35 cellular contexts compared by ENCODE assay signal in genomic region chr14:93701562-93701961, GRCh38.
"Had no signal": no experiment of that assay in that cellular context is flagged by ENCODE, and none has a peak within 500 bp of the region (broad histone marks: within the 10 kb centered on the region; RNA-seq: fewer than 3 reads in every experiment).

No MANE protein-coding gene starts in this region.

- ATAC-seq: activated CD8-positive, alpha-beta T cell treated with anti-CD3 and anti-CD28 coated beads for 36 hours; activated naive CD4-positive, alpha-beta T cell treated with anti-CD3 and anti-CD28 coated beads, Interleukin-2, amount 50 U/mL, for 72 hours; activated T-cell treated with anti-CD3 and anti-CD28 coated beads, Interleukin-2, amount 50 U/mL, for 4 hours; activated T-cell treated with anti-CD3 and anti-CD28 coated beads, Interleukin-2, amount 50 U/mL, for 72 hours; activated T-helper 17 cell treated with anti-CD3 and anti-CD28 coated beads, Interleukin-2, amount 50 U/mL, for 72 hours; body of pancreas had no signal

- H3K4me3 ChIP-seq: adrenal gland, body of pancreas, breast epithelium had no signal

- H3K27me3 ChIP-seq: adrenal gland, body of pancreas, brain microvascular endothelial cell, breast epithelium had no signal

- H3K36me3 ChIP-seq: adrenal gland, brain microvascular endothelial cell, breast epithelium had no signal

- H3K9me3 ChIP-seq: adrenal gland, body of pancreas had no signal

- FAIRE-seq: astrocyte, TTC549 had no signal

- H3K27ac ChIP-seq: adrenal gland, body of pancreas, brain microvascular endothelial cell, breast epithelium, VCaP had no signal

- DNase-seq: activated B cell treated with CpG ODN at 0.5 μM for 24 hours; activated CD4-positive, alpha-beta memory T cell treated with anti-CD3 and anti-CD28 coated beads for 36 hours; activated CD4-positive, alpha-beta T cell treated with anti-CD3 and anti-CD28 coated beads for 4 hours; activated CD4-positive, alpha-beta T cell treated with anti-CD3 and anti-CD28 coated beads, Interleukin-2, amount 10 ng/mL, durations not matched to agents 24 days and 14 days; activated CD4-positive, alpha-beta T cell treated with anti-CD3 and anti-CD28 coated beads, Interleukin-2, amount 50 U/mL, for 1 hour; activated CD4-positive, alpha-beta T cell treated with anti-CD3 and anti-CD28 coated beads, Interleukin-2, amount 50 U/mL, for 4 hours; activated CD4-positive, CD25-positive, alpha-beta regulatory T cell treated with anti-CD3 and anti-CD28 coated beads, Interleukin-2, amount 50 U/mL, for 72 hours; activated CD8-positive, alpha-beta memory T cell treated with anti-CD3 and anti-CD28 coated beads, Interleukin-2, amount 50 U/mL, for 4 hours; activated CD8-positive, alpha-beta T cell treated with anti-CD3 and anti-CD28 coated beads for 36 hours; activated effector memory CD4-positive, alpha-beta T cell treated with anti-CD3 and anti-CD28 coated beads, Interleukin-2, amount 50 U/mL, for 16 hours; activated gamma-delta T cell treated with Interleukin-2 at 50 U/mL for 16 hours; activated naive CD4-positive, alpha-beta T cell; activated naive CD4-positive, alpha-beta T cell treated with anti-CD3 and anti-CD28 coated beads for 36 hours; activated naive CD4-positive, alpha-beta T cell treated with anti-CD3 and anti-CD28 coated beads, Interleukin-2, amount 50 U/mL, for 16 hours; activated naive CD8-positive, alpha-beta T cell treated with anti-CD3 and anti-CD28 coated beads for 36 hours; activated T-cell treated with anti-CD3 and anti-CD28 coated beads for 4 hours; activated T-cell treated with anti-CD3 and anti-CD28 coated beads, Interleukin-2, amount 50 U/mL, for 1 hour; activated T-cell treated with anti-CD3 and anti-CD28 coated beads, Interleukin-2, amount 50 U/mL, for 4 hours; activated T-cell treated with anti-CD3 and anti-CD28 coated beads, Interleukin-2, amount 50 U/mL, for 72 hours; adrenal gland; amniotic stem cell; aorta; body of pancreas; brain microvascular endothelial cell; caudate nucleus; cerebellar nuclear complex; T-helper 1 cell; T-helper 2 cell; T-helper 9 cell had no signal

- H3K4me1 ChIP-seq: adrenal gland, body of pancreas, breast epithelium had no signal
